Comparison of ENCODE assay signal across 11 cellular contexts in genomic region chr22:31872209-31872608, GRCh38.
DNase-seq lines count a peak whose midpoint lies in the region; ATAC-seq, FAIRE-seq and TF ChIP-seq lines count a peak whose summit lies in the region.
"Had no signal": no experiment of that assay in that cellular context is flagged by ENCODE, and none has a peak within 500 bp of the region (broad histone marks: within the 10 kb centered on the region; RNA-seq: fewer than 3 reads in every experiment).

No MANE protein-coding gene starts in this region.

- 68% methylated on average over 4 of the region's 4 CpGs for WGBS in liver

- no peaks in the 10 kb centered on the region for H3K9me3 Mint-ChIP-seq in activated T-helper 17 cell treated with anti-CD3 and anti-CD28 coated beads, Interleukin-2, amount 50 U/mL, for 72 hours

- H3K27me3 ChIP-seq in GM06990 (replicated peaks; ENCODE audit: control insufficient read depth, insufficient read depth, low read length) (no peaks in the 10 kb centered on the region), liver (ENCODE audit: control insufficient read depth in 4 of 4, insufficient read depth in 4 of 4, low read length in 3 of 4) (no peaks in the 10 kb centered on the region), colonic mucosa (no peaks in the 10 kb centered on the region)

- no peak overlapping the region for H3K4me3 Mint-ChIP-seq in activated T-helper 17 cell treated with anti-CD3 and anti-CD28 coated beads, Interleukin-2, amount 50 U/mL, for 72 hours

- no peak for ATAC-seq in activated T-helper 17 cell treated with anti-CD3 and anti-CD28 coated beads, Interleukin-2, amount 50 U/mL, for 72 hours (replicated peaks)
- ATAC-seq in GM21447 (IDR thresholded peaks at IDR 0.05; ENCODE audit: unreplicated experiment): no peak

- H3K36me3 ChIP-seq in GM06990 (ENCODE audit: control insufficient read depth, insufficient read depth, low read length): peaks cover 17% of the 10 kb centered on the region
- H3K36me3 ChIP-seq in liver (ENCODE audit: control insufficient read depth in 4 of 4, insufficient read depth in 3 of 4, low read depth in 1 of 4, low read length in 3 of 4): peaks cover 1 to 54% (median 33%) of the 10 kb centered on the region in 4 donors
- H3K36me3 ChIP-seq in colonic mucosa: no peaks in the 10 kb centered on the region

- H3K27ac ChIP-seq in liver (ENCODE audit: low read depth in 1 of 2, low read length in 2 of 2) (no peak overlapping the region), colonic mucosa (no peak overlapping the region)

- DNase-seq in GM06990 (ENCODE audit: extremely low read depth, insufficient read length): no peak
- DNase-seq in SHP77 (lab: John Stamatoyannopoulos, UW): no peak
- no peak for DNase-seq in colonic mucosa
- no peak for DNase-seq in RCC 7860 (ENCODE audit: low spot score)
- DNase-seq: activated naive CD4-positive, alpha-beta T cell treated with Interleukin-2 at 50 U/mL for 16 hours; NCI-H524 treated with DMSO at 0.1 percent for 48 hours had no signal

- TF ChIP-seq RAD21 in Ishikawa (IDR thresholded peaks at IDR 0.05; ENCODE audit: low read depth): peak; percentile 20; the same call in 1 of the 2 replicates
- peak; percentile 26 to 58 for TF ChIP-seq RAD21 in liver (IDR thresholded peaks at IDR 0.05)

- TF ChIP-seq CTCF in GM06990 (IDR thresholded peaks at IDR 0.05; ENCODE audit: insufficient read depth, low read length, poor library complexity, severe bottlenecking) (peak; percentile 21), liver (IDR thresholded peaks at IDR 0.05; ENCODE audit: low read depth, low read length, missing input control) (no peak), colonic mucosa (IDR thresholded peaks at IDR 0.05) (no peak)

- no peak for FAIRE-seq in RCC 7860 (lab: Jason Lieb, UNC)
- FAIRE-seq: islet of Langerhans had no signal

- intact Hi-C loops in colonic mucosa (cut with DNase I): no loop called here

- peak overlapping the region; percentile 84 for H3K27ac Mint-ChIP-seq in activated T-helper 17 cell treated with anti-CD3 and anti-CD28 coated beads, Interleukin-2, amount 50 U/mL, for 72 hours

- no peaks in the 10 kb centered on the region for H3K9me3 ChIP-seq in liver (ENCODE audit: control insufficient read depth in 4 of 4, low read length in 3 of 4)
- no peaks in the 10 kb centered on the region for H3K9me3 ChIP-seq in colonic mucosa

- TF ChIP-seq EP300 in Ishikawa (IDR thresholded peaks at IDR 0.05; ENCODE audit: borderline replicate concordance): no peak

- H3K4me1 ChIP-seq in liver (ENCODE audit: control insufficient read depth in 4 of 4, insufficient read depth in 4 of 4, low read length in 3 of 4) (no peaks in the 10 kb centered on the region), colonic mucosa (no peaks in the 10 kb centered on the region)

- H3K36me3 Mint-ChIP-seq in activated T-helper 17 cell treated with anti-CD3 and anti-CD28 coated beads, Interleukin-2, amount 50 U/mL, for 72 hours (ENCODE audit: low read depth): peaks cover 78% of the 10 kb centered on the region

- H3K4me3 ChIP-seq in GM06990 (replicated peaks; ENCODE audit: low read depth, low read length): no peak overlapping the region
- H3K4me3 ChIP-seq in liver (ENCODE audit: low read depth in 1 of 3, low read length in 3 of 3): no peak overlapping the region
- no peak overlapping the region for H3K4me3 ChIP-seq in colonic mucosa

- peaks cover 4% of the 10 kb centered on the region for H3K4me1 Mint-ChIP-seq in activated T-helper 17 cell treated with anti-CD3 and anti-CD28 coated beads, Interleukin-2, amount 50 U/mL, for 72 hours

- no peaks in the 10 kb centered on the region for H3K27me3 Mint-ChIP-seq in activated T-helper 17 cell treated with anti-CD3 and anti-CD28 coated beads, Interleukin-2, amount 50 U/mL, for 72 hours

- H3K9ac ChIP-seq in liver (ENCODE audit: low read depth in 1 of 2, low read length in 2 of 2): no peak overlapping the region
- no peak overlapping the region for H3K9ac ChIP-seq in colonic mucosa (ENCODE audit: low read depth in 2 of 2, low read length in 2 of 2)

TF ChIP-seq in Ishikawa, 13 proteins besides CTCF, POLR2A, EP300 and RAD21 (continues in another document):
- TF ChIP-seq TCF12 (IDR thresholded peaks at IDR 0.05; ENCODE audit: low read depth) (no peak), CEBPB (IDR thresholded peaks at IDR 0.05) (no peak), TAF1 (IDR thresholded peaks at IDR 0.05; ENCODE audit: low read depth) (no peak), NFIC (IDR thresholded peaks at IDR 0.05) (no peak), ZBTB7A (IDR thresholded peaks at IDR 0.05; ENCODE audit: low read depth) (no peak), FOXM1 (IDR thresholded peaks at IDR 0.05; ENCODE audit: borderline replicate concordance, low read depth) (no peak), USF1 (IDR thresholded peaks at IDR 0.05) (no peak), EGR1 (IDR thresholded peaks at IDR 0.05) (no peak), REST (IDR thresholded peaks at IDR 0.05; ENCODE audit: low read depth) (no peak), TEAD4 (IDR thresholded peaks at IDR 0.05) (no peak)

TF ChIP-seq in liver, 16 proteins besides CTCF, POLR2A, EP300 and RAD21:
- TF ChIP-seq YY1 (IDR thresholded peaks at IDR 0.05) (no peak), REST (IDR thresholded peaks at IDR 0.05) (no peak), ATF3 (IDR thresholded peaks at IDR 0.05) (no peak), HNF4G (IDR thresholded peaks at IDR 0.05) (no peak), FOXA1 (IDR thresholded peaks at IDR 0.05) (no peak), TAF1 (conservative IDR thresholded peaks at IDR 0.05) (no peak), ZBTB33 (IDR thresholded peaks at IDR 0.05) (no peak)
